ENCODE assay signal across 8 cellular contexts in the genomic region with DNA sequence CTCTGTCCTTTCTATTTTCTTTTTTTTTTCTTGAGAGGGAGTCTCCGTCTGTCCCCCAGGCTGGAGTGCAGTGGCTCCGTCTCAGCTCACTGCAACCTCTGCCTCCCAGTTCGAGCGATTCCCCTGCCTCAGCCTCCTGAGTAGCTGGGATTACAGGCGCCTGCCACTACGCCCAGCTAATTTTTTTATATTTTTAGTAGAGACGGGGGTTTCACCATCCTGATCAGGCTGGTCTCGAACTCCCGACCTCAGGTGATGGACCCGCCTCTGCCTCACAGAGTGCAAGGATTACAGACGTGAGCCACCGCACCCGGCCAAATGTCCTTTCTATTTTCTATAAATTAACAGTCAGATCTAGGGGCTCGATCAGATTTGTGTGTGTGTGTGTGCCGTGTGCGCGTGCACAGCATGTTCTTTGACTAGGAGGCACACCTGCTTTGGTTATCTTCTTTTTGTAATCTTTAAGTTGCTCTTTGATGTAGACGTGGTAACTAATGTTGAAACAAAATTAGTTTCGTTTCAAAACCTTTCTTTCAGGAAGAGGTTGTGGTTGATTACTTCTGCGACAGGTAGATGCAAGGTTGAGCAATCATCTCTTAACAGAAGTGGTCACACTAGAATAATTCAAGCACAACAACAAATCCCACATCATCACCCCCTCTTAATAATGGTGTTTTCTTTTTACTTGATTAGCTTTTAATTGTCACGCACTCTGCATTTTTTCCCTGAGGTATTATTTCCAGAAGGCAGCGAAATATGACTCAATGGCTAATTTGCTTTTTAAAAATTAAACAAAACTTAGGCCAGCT. TPM values are rescaled to one million over a fixed set of nuclear protein-coding genes. Genes with fewer than 3 reads are reported as not detected.
DNase-seq lines count a peak whose midpoint lies in the region; ATAC-seq and TF ChIP-seq lines count a peak whose summit lies in the region.

No MANE protein-coding gene starts in this region.

- peak; percentile 43 for ATAC-seq in GM21515 (IDR thresholded peaks at IDR 0.05; ENCODE audit: unreplicated experiment)
- ATAC-seq in activated B cell treated with CpG ODN at 0.5 μM for 24 hours (ENCODE audit: low read depth), result peak; percentile 29

- H3K27me3 Mint-ChIP-seq in activated B cell treated with CpG ODN at 0.5 μM for 24 hours, result no peaks in the 10 kb centered on the region

- H3K9me3 ChIP-seq in HUES64 (ENCODE audit: insufficient read depth, low read depth, low read length) (no peaks in the 10 kb centered on the region), muscle layer of duodenum (ENCODE audit: control insufficient read depth in 1 of 2, low read length in 2 of 2) (no peaks in the 10 kb centered on the region), tibial artery (no peaks in the 10 kb centered on the region)

- H3K4me3 ChIP-seq in HUES64 (ENCODE audit: low read length), result peak overlapping the region; percentile 96
- peak overlapping the region; percentile 73 to 92 for H3K4me3 ChIP-seq in muscle layer of duodenum (ENCODE audit: low read depth in 1 of 2, low read length in 2 of 2)
- peak overlapping the region; percentile 85 to 97 for H3K4me3 ChIP-seq in tibial artery

- H3K9ac ChIP-seq in HUES64 (ENCODE audit: low read depth, low read length), result peak overlapping the region; percentile 81

- WGBS in HUES64, result 87% methylated on average over 21 of the region's 22 CpGs

- peaks cover 18% of the 10 kb centered on the region for H3K36me3 Mint-ChIP-seq in activated B cell treated with CpG ODN at 0.5 μM for 24 hours (ENCODE audit: low read depth)

- no peaks in the 10 kb centered on the region for H3K9me3 Mint-ChIP-seq in activated B cell treated with CpG ODN at 0.5 μM for 24 hours

- H3K27me3 ChIP-seq in HUES64 (ENCODE audit: insufficient read depth, low read length) (no peaks in the 10 kb centered on the region), muscle layer of duodenum (ENCODE audit: low read depth, low read length) (no peaks in the 10 kb centered on the region), tibial artery (no peaks in the 10 kb centered on the region)

- H3K4me1 ChIP-seq in HUES64 (ENCODE audit: insufficient read depth, low read length) (0 out of 2 replicates have a peak, but pooled peaks cover 12% of the 10 kb centered on the region), muscle layer of duodenum (ENCODE audit: control insufficient read depth in 1 of 2, insufficient read depth in 2 of 2, low read length in 2 of 2) (peaks cover 0 to 28% of the 10 kb centered on the region in 2 donors), tibial artery (peaks cover 0 to 39% (median 22%) of the 10 kb centered on the region in 4 donors)

- H3K27ac ChIP-seq in HUES64 (ENCODE audit: low read depth, low read length), result peak overlapping the region; percentile 87
- H3K27ac ChIP-seq in cingulate gyrus (ENCODE audit: low read depth, low read length), result peak overlapping the region; percentile 85
- peak overlapping the region; percentile 92 for H3K27ac ChIP-seq in muscle layer of duodenum (ENCODE audit: low read length)
- H3K27ac ChIP-seq in tibial artery, result peak overlapping the region; percentile 98

- intact Hi-C loops in activated B cell treated with CpG ODN at 0.5 μM for 24 hours (cut with micrococcal nuclease), result loop anchor here (1.0 to 10.0 kb wide), 6 partner anchors 13 to 1843 kb away; a partner anchor contains a TSS
- intact Hi-C loops in tibial artery (cut with DNase I; ENCODE audit: low total_unique reads), result no loop called here

- CTCF ChIA-PET in activated B cell treated with CpG ODN at 0.5 μM for 24 hours (lab: Charles Lee), result interaction anchor here (1.1 to 1.9 kb wide), 3 partner anchors 14 to 66 kb away, joined by 4 to 6 read pairs (median 5); no protein-coding TSS in a partner anchor

- POLR2A ChIA-PET in activated B cell treated with CpG ODN at 0.5 μM for 24 hours (lab: Charles Lee), result interaction anchor here (0.5 to 4.1 kb wide), 18 partner anchors 9 to 1700 kb away, joined by 3 to 59 read pairs (median 10); a partner anchor contains a TSS

- H3K4me1 Mint-ChIP-seq in activated B cell treated with CpG ODN at 0.5 μM for 24 hours, result peaks cover 54% of the 10 kb centered on the region

- H3K27ac Mint-ChIP-seq in activated B cell treated with CpG ODN at 0.5 μM for 24 hours, result peak overlapping the region; percentile 91

- H3K4me3 Mint-ChIP-seq in activated B cell treated with CpG ODN at 0.5 μM for 24 hours, result peak overlapping the region; percentile 88

- DNase-seq in DMS79 (lab: John Stamatoyannopoulos, UW) (peak; percentile 79), activated B cell treated with CpG ODN at 0.5 μM for 24 hours (peak; percentile 18), tibial artery (no peak), anterior cingulate cortex (lab: John Stamatoyannopoulos, UW) (no peak)

- no peak for TF ChIP-seq CTCF in activated B cell treated with CpG ODN at 0.5 μM for 24 hours (IDR thresholded peaks at IDR 0.05)
- TF ChIP-seq CTCF in tibial artery (IDR thresholded peaks at IDR 0.05), result no peak

- peaks cover 6% of the 10 kb centered on the region; the same call in 1 of the 2 replicates for H3K36me3 ChIP-seq in HUES64 (ENCODE audit: insufficient read depth, low read length)
- H3K36me3 ChIP-seq in muscle layer of duodenum (ENCODE audit: control insufficient read depth in 1 of 2, insufficient read depth in 2 of 2, low read length in 2 of 2), result peaks cover 0 to 5% of the 10 kb centered on the region in 2 donors
- no peaks in the 10 kb centered on the region for H3K36me3 ChIP-seq in tibial artery

RNA-seq across cellular contexts. Expression of a gene that starts 0.8 kb away (rescaled TPM):
- polyA plus RNA-seq in HUES64 (2013, experiment 1 of 2), result 43.6 TPM
- 44.3 TPM for polyA plus RNA-seq in HUES64 (2013, experiment 2 of 2)
- total RNA-seq in activated B cell treated with CpG ODN at 0.5 μM for 24 hours, result 55.5 and 55.9 TPM in 2 replicates

Comparison
In these comparisons a context has a peak if more than half of its experiments do, and no peak if none do; other contexts are left out.
1. DNase-seq: peak in DMS79 (single experiment) and activated B cell treated with CpG ODN at 0.5 μM for 24 hours (single experiment); none in tibial artery (0 of 2) and anterior cingulate cortex (0 of 58).
2. Peak in every context shown above with its lines, with median percentiles within 50 percentile points of each other: H3K27ac ChIP-seq and H3K4me3 ChIP-seq.